ENCODE assay signal across 26 cellular contexts in genomic region chr20:8492182-8492581, GRCh38.
DNase-seq lines count a peak whose midpoint lies in the region; ATAC-seq and TF ChIP-seq lines count a peak whose summit lies in the region.
"Had no signal": no experiment of that assay in that cellular context is flagged by ENCODE, and none has a peak within 500 bp of the region (broad histone marks: within the 10 kb centered on the region; RNA-seq: fewer than 3 reads in every experiment).

No MANE protein-coding gene starts in this region.

- TF ChIP-seq CTCF in endodermal cell (conservative IDR thresholded peaks at IDR 0.05) (no peak), coronary artery (IDR thresholded peaks at IDR 0.05) (no peak)

- H3K4me1 ChIP-seq in endodermal cell (ENCODE audit: control insufficient read depth, insufficient read depth, low read length) = no peaks in the 10 kb centered on the region

- ATAC-seq in GM18858 (IDR thresholded peaks at IDR 0.05; ENCODE audit: unreplicated experiment) = no peak

- H3K9me3 ChIP-seq in endodermal cell (ENCODE audit: control insufficient read depth, low read length) = no peaks in the 10 kb centered on the region
- H3K9me3 ChIP-seq: BE2C, HAP-1 had no signal

- no peak overlapping the region for H3K4me3 Mint-ChIP-seq in endodermal cell
- H3K4me3 Mint-ChIP-seq: CD14-positive monocyte; CD8-positive, alpha-beta memory T cell had no signal

- DNase-seq in DMS153 (lab: John Stamatoyannopoulos, UW) (peak; percentile 52), DMS153 treated with DMSO at 0.1 percent for 48 hours (lab: John Stamatoyannopoulos, UW; ENCODE audit: unreplicated experiment) (no peak), NCI-H748 (lab: John Stamatoyannopoulos, UW; ENCODE audit: unreplicated experiment) (peak; percentile 57), endodermal cell (no peak), NCI-H1417 treated with DMSO at 0.1 percent for 48 hours (lab: John Stamatoyannopoulos, UW) (no peak), NOMO-1 treated with dmso at 0.1 percent for 144 hours (lab: John Stamatoyannopoulos, UW; ENCODE audit: unreplicated experiment) (no peak), coronary artery (ENCODE audit: low spot score) (no peak)
- DNase-seq: ACHN; BE2C; Calu3; CD8-positive, alpha-beta memory T cell; GM23248; KBM-7; MV-4-11; NCI-H1105 treated with DMSO at 0.1 percent for 48 hours; NCI-H1694 treated with DMSO at 0.1 percent for 48 hours; NCI-H2081 treated with DMSO at 0.1 percent for 48 hours; NCI-H2171 treated with DMSO at 0.1 percent for 48 hours; NCI-H345; NCI-H510A treated with DMSO at 0.1 percent for 48 hours; SHP77 had no signal

- no peak overlapping the region for H3K27ac ChIP-seq in endodermal cell (ENCODE audit: low read depth, low read length)
- H3K27ac ChIP-seq in coronary artery = no peak overlapping the region
- H3K27ac ChIP-seq: 22Rv1, GM23248, RWPE1 had no signal

- no peaks in the 10 kb centered on the region for H3K36me3 ChIP-seq in endodermal cell (ENCODE audit: control insufficient read depth, insufficient read depth, low read length)
- H3K36me3 ChIP-seq: BE2C, HAP-1 had no signal

- H3K4me3 ChIP-seq in endodermal cell (ENCODE audit: low read length) (no peak overlapping the region), coronary artery (no peak overlapping the region)
- H3K4me3 ChIP-seq: GM23248, HAP-1 had no signal

- no peaks in the 10 kb centered on the region for H3K27me3 Mint-ChIP-seq in endodermal cell (ENCODE audit: insufficient read depth)
- H3K27me3 Mint-ChIP-seq: CD8-positive, alpha-beta memory T cell had no signal

- no peaks in the 10 kb centered on the region for H3K9me3 Mint-ChIP-seq in endodermal cell
- H3K9me3 Mint-ChIP-seq: CD8-positive, alpha-beta memory T cell had no signal

- peaks cover 13% of the 10 kb centered on the region for H3K4me1 Mint-ChIP-seq in endodermal cell

- H3K9ac ChIP-seq in endodermal cell (ENCODE audit: extremely low read depth, low read length, poor library complexity, severe bottlenecking) = no peak overlapping the region
- H3K9ac ChIP-seq: GM23248 had no signal

- no peaks in the 10 kb centered on the region for H3K27me3 ChIP-seq in endodermal cell (ENCODE audit: control insufficient read depth, insufficient read depth, low read length, poor library complexity, severe bottlenecking)
- H3K27me3 ChIP-seq: BE2C had no signal

- no peaks in the 10 kb centered on the region for H3K36me3 Mint-ChIP-seq in endodermal cell (ENCODE audit: low read depth)

- peak overlapping the region; percentile 53 for H3K27ac Mint-ChIP-seq in endodermal cell
- H3K27ac Mint-ChIP-seq: CD8-positive, alpha-beta memory T cell had no signal

Comparison
In these comparisons a context has a peak if more than half of its experiments do, and no peak if none do; other contexts are left out.
1. DNase-seq: peak in DMS153 (single experiment) and NCI-H748 (single experiment); none in DMS153 treated with DMSO at 0.1 percent for 48 hours (single experiment), endodermal cell (single experiment), NCI-H1417 treated with DMSO at 0.1 percent for 48 hours (single experiment), NOMO-1 treated with dmso at 0.1 percent for 144 hours (single experiment) and coronary artery (single experiment).